In genomic region chr11:67387518-67387917, GRCh38 we compare ENCODE assay signal across 22 cellular contexts. TPM values are rescaled to one million over a fixed set of nuclear protein-coding genes. Genes with fewer than 3 reads are reported as not detected.
DNase-seq lines count a peak whose midpoint lies in the region; ATAC-seq and TF ChIP-seq lines count a peak whose summit lies in the region.
"Had no signal": no experiment of that assay in that cellular context is flagged by ENCODE, and none has a peak within 500 bp of the region (broad histone marks: within the 10 kb centered on the region; RNA-seq: fewer than 3 reads in every experiment).

No MANE protein-coding gene starts in this region.

- H3K79me1 ChIP-seq in mesendoderm (ENCODE audit: low read length), result peaks cover 5% of the 10 kb centered on the region

- no CpG with 5 or more reads among the region's 6 CpGs for WGBS in mesendoderm (ENCODE audit: extremely low coverage, insufficient coverage, low lambda C conversion rate)
- WGBS in heart right ventricle, 2 donors, result 62% methylated on average over 6 of the region's 6 CpGs

- H3K4me1 ChIP-seq in mesendoderm (ENCODE audit: control insufficient read depth, low read depth, low read length), result peaks cover 9% of the 10 kb centered on the region
- peaks cover 2 to 31% (median 18%) of the 10 kb centered on the region in 9 donors for H3K4me1 ChIP-seq in heart right ventricle

- H3K79me2 ChIP-seq in mesendoderm (ENCODE audit: control insufficient read depth, insufficient read depth, low read length), result peaks cover 3% of the 10 kb centered on the region

- intact Hi-C loops in heart right ventricle (cut with DNase I), result loop anchor here in 1 of 10 donors (10.0 kb wide), 2 partner anchors 73 to 123 kb away; partner anchors contain the start of gene GRK2

- H2BK5ac ChIP-seq in mesendoderm (ENCODE audit: low read length), result peak overlapping the region; percentile 7

- H3K4me3 Mint-ChIP-seq in central memory CD8-positive, alpha-beta T cell, result no peak overlapping the region

- no peak overlapping the region for H4K5ac ChIP-seq in mesendoderm (ENCODE audit: low read length)

- peaks cover 33% of the 10 kb centered on the region for H3K4me1 Mint-ChIP-seq in central memory CD8-positive, alpha-beta T cell

- no peak for TF ChIP-seq CTCF in heart right ventricle (IDR thresholded peaks at IDR 0.05)

- peak overlapping the region; percentile 58 for H3K56ac ChIP-seq in mesendoderm (ENCODE audit: low read length)

- no peak overlapping the region for H3K4me2 ChIP-seq in mesendoderm (ENCODE audit: low read length)

- no peaks in the 10 kb centered on the region for H3K27me3 Mint-ChIP-seq in central memory CD8-positive, alpha-beta T cell

- H3K4ac ChIP-seq in mesendoderm (ENCODE audit: low read depth, low read length), result no peak overlapping the region

- H2BK120ac ChIP-seq in mesendoderm (ENCODE audit: low read depth, low read length), result no peak overlapping the region

- ATAC-seq in central memory CD8-positive, alpha-beta T cell (replicated peaks; ENCODE audit: extremely low read depth, poor library complexity, severe bottlenecking), result no peak
- ATAC-seq in heart right ventricle, result no peak

- H3K36me3 Mint-ChIP-seq in central memory CD8-positive, alpha-beta T cell (ENCODE audit: insufficient read depth), result peaks cover 9% of the 10 kb centered on the region

- no peaks in the 10 kb centered on the region for H3K9me3 Mint-ChIP-seq in central memory CD8-positive, alpha-beta T cell

- no peak overlapping the region for H3K23ac ChIP-seq in mesendoderm (ENCODE audit: low read length)

- H2AK5ac ChIP-seq in mesendoderm (ENCODE audit: low read length), result no peak overlapping the region

- no peaks in the 10 kb centered on the region for H3K9me3 ChIP-seq in heart right ventricle
- H3K9me3 ChIP-seq: BLaER1 treated with 17β-estradiol and CSF1 and Interleukin-3, amounts not matched to agents 10 nM and 100 nM had no signal

- H4K8ac ChIP-seq in mesendoderm (ENCODE audit: low read depth, low read length), result no peak overlapping the region

- DNase-seq in NCI-H82 (lab: John Stamatoyannopoulos, UW), result peak; percentile 51
- DNase-seq in NCI-H82 treated with DMSO at 0.1 percent for 48 hours (lab: John Stamatoyannopoulos, UW; ENCODE audit: unreplicated experiment), result no peak
- DNase-seq in central memory CD8-positive, alpha-beta T cell (ENCODE audit: low spot score in 2 of 2), result no peak
- no peak for DNase-seq in mesendoderm
- DNase-seq in NCI-H146 treated with DMSO at 0.1 percent for 48 hours (lab: John Stamatoyannopoulos, UW; ENCODE audit: unreplicated experiment), result no peak
- no peak for DNase-seq in heart right ventricle
- no peak for DNase-seq in DMS153 (lab: John Stamatoyannopoulos, UW)
- no peak for DNase-seq in NCI-H446 (lab: John Stamatoyannopoulos, UW)
- DNase-seq: ACHN, EL, GF-D8, KG1, NCI-H1092, NCI-H146, NCI-H2029 treated with DMSO at 0.1 percent for 48 hours, NCI-H69, SHP77 treated with DMSO at 0.1 percent for 48 hours had no signal

- H3K27me3 ChIP-seq in mesendoderm (ENCODE audit: insufficient read depth, low read length, poor library complexity), result no peaks in the 10 kb centered on the region
- no peaks in the 10 kb centered on the region for H3K27me3 ChIP-seq in heart right ventricle
- H3K27me3 ChIP-seq: BLaER1 treated with 17β-estradiol and CSF1 and Interleukin-3, amounts not matched to agents 10 nM and 100 nM had no signal

- H3K27ac ChIP-seq in mesendoderm (ENCODE audit: low read depth, low read length), result peak overlapping the region; percentile 81
- no peak overlapping the region for H3K27ac ChIP-seq in heart right ventricle
- H3K27ac ChIP-seq: 22Rv1; BLaER1 treated with 17β-estradiol and CSF1 and Interleukin-3, amounts not matched to agents 10 nM and 100 nM; RWPE1; SK-N-MC had no signal

- H3K27ac Mint-ChIP-seq in central memory CD8-positive, alpha-beta T cell (ENCODE audit: low read depth), result peak overlapping the region; percentile 49

- H2BK15ac ChIP-seq in mesendoderm (replicated peaks; ENCODE audit: low read depth), result no peak overlapping the region

- H3K36me3 ChIP-seq in mesendoderm (ENCODE audit: control insufficient read depth, insufficient read depth, low read length) (no peaks in the 10 kb centered on the region), heart right ventricle (no peaks in the 10 kb centered on the region)
- H3K36me3 ChIP-seq: BLaER1 treated with 17β-estradiol and CSF1 and Interleukin-3, amounts not matched to agents 10 nM and 100 nM had no signal

- H3K18ac ChIP-seq in mesendoderm (ENCODE audit: low read length), result no peak overlapping the region

- H3K4me3 ChIP-seq in mesendoderm (ENCODE audit: low read length) (no peak overlapping the region), heart right ventricle (no peak overlapping the region)
- H3K4me3 ChIP-seq: BLaER1 treated with 17β-estradiol and CSF1 and Interleukin-3, amounts not matched to agents 10 nM and 100 nM; SK-N-MC had no signal

- H3K9ac ChIP-seq in mesendoderm (ENCODE audit: low read length), result peak overlapping the region; percentile 42

RNA-seq across cellular contexts. Expression of gene RAD9A, which starts 4.3 kb away (rescaled TPM):
- polyA plus RNA-seq in mesendoderm (2013, experiment 1 of 2), result 16.4 TPM
- polyA plus RNA-seq in mesendoderm (2013, experiment 2 of 2), result 14.7 TPM
- 10 to 100 TPM in 1 of 10 donors, 1 to 10 TPM in 9; 4.8 to 13.8 (median 6.4) TPM for total RNA-seq in heart right ventricle
- 10 to 100 TPM in 1 of 2 donors, 1 to 10 TPM in 1; 9.9 to 15.0 TPM for polyA plus RNA-seq in heart right ventricle

RNA-seq across cellular contexts. Expression of gene CLCF1, which starts 14.1 kb away (rescaled TPM):
- polyA plus RNA-seq in mesendoderm (2013, experiment 1 of 2), result 1.3 TPM
- 1.2 TPM for polyA plus RNA-seq in mesendoderm (2013, experiment 2 of 2)
- total RNA-seq in heart right ventricle, result 1 to 10 TPM in 6 of 10 donors, under 1 TPM in 4; 0.31 to 2.2 (median 1.0) TPM
- 10 to 100 TPM in 1 of 2 donors, 1 to 10 TPM in 1; 2.6 to 12.3 TPM for polyA plus RNA-seq in heart right ventricle

RNA-seq across cellular contexts. Expression of gene PPP1CA, which starts 14.1 kb away (rescaled TPM):
- 216 TPM for polyA plus RNA-seq in mesendoderm (2013, experiment 1 of 2)
- polyA plus RNA-seq in mesendoderm (2013, experiment 2 of 2), result 212 TPM
- total RNA-seq in heart right ventricle, result 100 to 1,000 TPM in 7 of 10 donors, 10 to 100 TPM in 3; 92.0 to 143 (median 103) TPM
- polyA plus RNA-seq in heart right ventricle, result 100 to 1,000 TPM in 1 of 2 donors, 10 to 100 TPM in 1; 80.2 to 186 TPM

RNA-seq across cellular contexts. Expression of gene TBC1D10C, which starts 16.4 kb away (rescaled TPM):
- polyA plus RNA-seq in mesendoderm (2013, experiment 1 of 2), result 0.39 TPM
- polyA plus RNA-seq in mesendoderm (2013, experiment 2 of 2), result 0.41 TPM
- 1 to 10 TPM in 2 of 10 donors, under 1 TPM in 8; 0.26 to 7.1 (median 0.65) TPM for total RNA-seq in heart right ventricle
- 1 to 10 TPM in 1 of 2 donors, under 1 TPM in 1; 0.62 to 1.4 TPM for polyA plus RNA-seq in heart right ventricle
- total RNA-seq: H4 had no signal

RNA-seq across cellular contexts. Expression of gene CARNS1, which starts 28.0 kb away (rescaled TPM):
- polyA plus RNA-seq in mesendoderm (2013, experiment 1 of 2), result 0.14 TPM
- 0.18 TPM for polyA plus RNA-seq in mesendoderm (2013, experiment 2 of 2)
- 10 to 100 TPM in 9 of 10 donors, 1 to 10 TPM in 1; 6.1 to 26.6 (median 19.0) TPM for total RNA-seq in heart right ventricle
- 10 to 100 TPM in 1 of 2 donors, under 1 TPM in 1; 0.55 to 10.9 TPM for polyA plus RNA-seq in heart right ventricle
- total RNA-seq: H4 had no signal
